In genomic region chr17:81967533-81968395, GRCh38 we compare ENCODE assay signal across 7 cellular contexts. TPM values are rescaled to one million over a fixed set of nuclear protein-coding genes. Genes with fewer than 3 reads are reported as not detected.
A peak's percentile ranks its signal among the peaks of the same experiment; 100 is the strongest.
DNase-seq lines count a peak whose midpoint lies in the region; ATAC-seq and TF ChIP-seq lines count a peak whose summit lies in the region.

No MANE protein-coding gene starts in this region.

- no peak for TF ChIP-seq CTCF in GM20000 (IDR thresholded peaks at IDR 0.05; ENCODE audit: extremely low read depth, missing control alignments)

- DNase-seq in GM20000 (ENCODE audit: low spot score) (peak; percentile 95), NCI-H1694 treated with DMSO at 0.1 percent for 48 hours (lab: John Stamatoyannopoulos, UW) (peak; percentile 76), cerebellar cortex (ENCODE audit: low spot score) (peak; percentile 63), left lobe of liver (ENCODE audit: low spot score) (peak; percentile 95)
- peak; percentile 76 to 83 for DNase-seq in activated CD4-positive, alpha-beta T cell treated with anti-CD3 and anti-CD28 coated beads for 24 hours (ENCODE audit: low read depth in 2 of 2)
- DNase-seq in stimulated activated CD4-positive, alpha-beta T cell treated with anti-CD3 and anti-CD28 coated beads, Interleukin-4, amount 100 ng/mL, for 24 hours = peak; percentile 89

- ATAC-seq in left lobe of liver (peak; percentile 82), HG02840 (IDR thresholded peaks at IDR 0.05; ENCODE audit: low FRiP score, unreplicated experiment) (no peak)

RNA-seq across cellular contexts. Expression of gene NOTUM, which starts 6.8 kb away (rescaled TPM):
- 4.2 TPM for total RNA-seq in left lobe of liver

RNA-seq across cellular contexts. Expression of gene ASPSCR1, which starts 9.7 kb away (rescaled TPM):
- 62.9 TPM for total RNA-seq in left lobe of liver

RNA-seq across cellular contexts. Expression of gene MYADML2, which starts 20.7 kb away (rescaled TPM):
- total RNA-seq in left lobe of liver = not detected

RNA-seq across cellular contexts. Expression of gene PYCR1, which starts 30.7 kb away (rescaled TPM):
- total RNA-seq in left lobe of liver = 5.2 TPM

RNA-seq across cellular contexts. Expression of gene MAFG, which starts 40.2 kb away (rescaled TPM):
- 12.6 TPM for total RNA-seq in left lobe of liver
